In genomic region chr11:16896716-16897115, GRCh38 we compare ENCODE assay signal across 1 cellular context.
TF ChIP-seq lines count a peak whose summit lies in the region.

No MANE protein-coding gene starts in this region.

TF ChIP-seq in H1, 55 proteins besides CTCF, POLR2A, EP300 and RAD21:
- TF ChIP-seq RFX5 (IDR thresholded peaks at IDR 0.05; ENCODE audit: borderline replicate concordance, low read depth, low read length) (no peak), BCL11A (IDR thresholded peaks at IDR 0.05; ENCODE audit: low read depth in 2 of 2, low read length in 2 of 2) (no peak), CEBPB (IDR thresholded peaks at IDR 0.05; ENCODE audit: low read depth, low read length) (no peak), SP4 (IDR thresholded peaks at IDR 0.05; ENCODE audit: low read length) (no peak), SP2 (IDR thresholded peaks at IDR 0.05; ENCODE audit: low read length) (no peak), YY1 (IDR thresholded peaks at IDR 0.05; ENCODE audit: low read depth, low read length) (no peak), NANOG (IDR thresholded peaks at IDR 0.05; ENCODE audit: insufficient read depth, low read depth, low read length, poor library complexity, severe bottlenecking) (no peak), EGR1 (IDR thresholded peaks at IDR 0.05; ENCODE audit: borderline replicate concordance, low read depth, low read length) (no peak), USF2 (IDR thresholded peaks at IDR 0.05; ENCODE audit: low read length) (no peak), SUZ12 (IDR thresholded peaks at IDR 0.05; ENCODE audit: low read length) (no peak)
- TF ChIP-seq, protein P1, sequence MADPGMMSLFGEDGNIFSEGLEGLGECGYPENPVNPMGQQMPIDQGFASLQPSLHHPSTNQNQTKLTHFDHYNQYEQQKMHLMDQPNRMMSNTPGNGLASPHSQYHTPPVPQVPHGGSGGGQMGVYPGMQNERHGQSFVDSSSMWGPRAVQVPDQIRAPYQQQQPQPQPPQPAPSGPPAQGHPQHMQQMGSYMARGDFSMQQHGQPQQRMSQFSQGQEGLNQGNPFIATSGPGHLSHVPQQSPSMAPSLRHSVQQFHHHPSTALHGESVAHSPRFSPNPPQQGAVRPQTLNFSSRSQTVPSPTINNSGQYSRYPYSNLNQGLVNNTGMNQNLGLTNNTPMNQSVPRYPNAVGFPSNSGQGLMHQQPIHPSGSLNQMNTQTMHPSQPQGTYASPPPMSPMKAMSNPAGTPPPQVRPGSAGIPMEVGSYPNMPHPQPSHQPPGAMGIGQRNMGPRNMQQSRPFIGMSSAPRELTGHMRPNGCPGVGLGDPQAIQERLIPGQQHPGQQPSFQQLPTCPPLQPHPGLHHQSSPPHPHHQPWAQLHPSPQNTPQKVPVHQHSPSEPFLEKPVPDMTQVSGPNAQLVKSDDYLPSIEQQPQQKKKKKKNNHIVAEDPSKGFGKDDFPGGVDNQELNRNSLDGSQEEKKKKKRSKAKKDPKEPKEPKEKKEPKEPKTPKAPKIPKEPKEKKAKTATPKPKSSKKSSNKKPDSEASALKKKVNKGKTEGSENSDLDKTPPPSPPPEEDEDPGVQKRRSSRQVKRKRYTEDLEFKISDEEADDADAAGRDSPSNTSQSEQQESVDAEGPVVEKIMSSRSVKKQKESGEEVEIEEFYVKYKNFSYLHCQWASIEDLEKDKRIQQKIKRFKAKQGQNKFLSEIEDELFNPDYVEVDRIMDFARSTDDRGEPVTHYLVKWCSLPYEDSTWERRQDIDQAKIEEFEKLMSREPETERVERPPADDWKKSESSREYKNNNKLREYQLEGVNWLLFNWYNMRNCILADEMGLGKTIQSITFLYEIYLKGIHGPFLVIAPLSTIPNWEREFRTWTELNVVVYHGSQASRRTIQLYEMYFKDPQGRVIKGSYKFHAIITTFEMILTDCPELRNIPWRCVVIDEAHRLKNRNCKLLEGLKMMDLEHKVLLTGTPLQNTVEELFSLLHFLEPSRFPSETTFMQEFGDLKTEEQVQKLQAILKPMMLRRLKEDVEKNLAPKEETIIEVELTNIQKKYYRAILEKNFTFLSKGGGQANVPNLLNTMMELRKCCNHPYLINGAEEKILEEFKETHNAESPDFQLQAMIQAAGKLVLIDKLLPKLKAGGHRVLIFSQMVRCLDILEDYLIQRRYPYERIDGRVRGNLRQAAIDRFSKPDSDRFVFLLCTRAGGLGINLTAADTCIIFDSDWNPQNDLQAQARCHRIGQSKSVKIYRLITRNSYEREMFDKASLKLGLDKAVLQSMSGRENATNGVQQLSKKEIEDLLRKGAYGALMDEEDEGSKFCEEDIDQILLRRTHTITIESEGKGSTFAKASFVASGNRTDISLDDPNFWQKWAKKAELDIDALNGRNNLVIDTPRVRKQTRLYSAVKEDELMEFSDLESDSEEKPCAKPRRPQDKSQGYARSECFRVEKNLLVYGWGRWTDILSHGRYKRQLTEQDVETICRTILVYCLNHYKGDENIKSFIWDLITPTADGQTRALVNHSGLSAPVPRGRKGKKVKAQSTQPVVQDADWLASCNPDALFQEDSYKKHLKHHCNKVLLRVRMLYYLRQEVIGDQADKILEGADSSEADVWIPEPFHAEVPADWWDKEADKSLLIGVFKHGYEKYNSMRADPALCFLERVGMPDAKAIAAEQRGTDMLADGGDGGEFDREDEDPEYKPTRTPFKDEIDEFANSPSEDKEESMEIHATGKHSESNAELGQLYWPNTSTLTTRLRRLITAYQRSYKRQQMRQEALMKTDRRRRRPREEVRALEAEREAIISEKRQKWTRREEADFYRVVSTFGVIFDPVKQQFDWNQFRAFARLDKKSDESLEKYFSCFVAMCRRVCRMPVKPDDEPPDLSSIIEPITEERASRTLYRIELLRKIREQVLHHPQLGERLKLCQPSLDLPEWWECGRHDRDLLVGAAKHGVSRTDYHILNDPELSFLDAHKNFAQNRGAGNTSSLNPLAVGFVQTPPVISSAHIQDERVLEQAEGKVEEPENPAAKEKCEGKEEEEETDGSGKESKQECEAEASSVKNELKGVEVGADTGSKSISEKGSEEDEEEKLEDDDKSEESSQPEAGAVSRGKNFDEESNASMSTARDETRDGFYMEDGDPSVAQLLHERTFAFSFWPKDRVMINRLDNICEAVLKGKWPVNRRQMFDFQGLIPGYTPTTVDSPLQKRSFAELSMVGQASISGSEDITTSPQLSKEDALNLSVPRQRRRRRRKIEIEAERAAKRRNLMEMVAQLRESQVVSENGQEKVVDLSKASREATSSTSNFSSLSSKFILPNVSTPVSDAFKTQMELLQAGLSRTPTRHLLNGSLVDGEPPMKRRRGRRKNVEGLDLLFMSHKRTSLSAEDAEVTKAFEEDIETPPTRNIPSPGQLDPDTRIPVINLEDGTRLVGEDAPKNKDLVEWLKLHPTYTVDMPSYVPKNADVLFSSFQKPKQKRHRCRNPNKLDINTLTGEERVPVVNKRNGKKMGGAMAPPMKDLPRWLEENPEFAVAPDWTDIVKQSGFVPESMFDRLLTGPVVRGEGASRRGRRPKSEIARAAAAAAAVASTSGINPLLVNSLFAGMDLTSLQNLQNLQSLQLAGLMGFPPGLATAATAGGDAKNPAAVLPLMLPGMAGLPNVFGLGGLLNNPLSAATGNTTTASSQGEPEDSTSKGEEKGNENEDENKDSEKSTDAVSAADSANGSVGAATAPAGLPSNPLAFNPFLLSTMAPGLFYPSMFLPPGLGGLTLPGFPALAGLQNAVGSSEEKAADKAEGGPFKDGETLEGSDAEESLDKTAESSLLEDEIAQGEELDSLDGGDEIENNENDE (IDR thresholded peaks at IDR 0.05; ENCODE audit: insufficient replicate concordance, low read length), result no peak
